9 cellular contexts compared by ENCODE assay signal in genomic region chr17:42182927-42183734, GRCh38. TPM values are rescaled to one million over a fixed set of nuclear protein-coding genes. Genes with fewer than 3 reads are reported as not detected.
DNase-seq lines count a peak whose midpoint lies in the region; ATAC-seq and TF ChIP-seq lines count a peak whose summit lies in the region.
"Had no signal": no experiment of that assay in that cellular context is flagged by ENCODE, and none has a peak within 500 bp of the region (broad histone marks: within the 10 kb centered on the region; RNA-seq: fewer than 3 reads in every experiment).

No MANE protein-coding gene starts in this region.

- H3K9me3 ChIP-seq in tibial nerve = no peaks in the 10 kb centered on the region

- no peak for DNase-seq in activated naive CD4-positive, alpha-beta T cell (lab: John Stamatoyannopoulos, UW)
- DNase-seq in tibial nerve (ENCODE audit: low spot score in 2 of 2) (no peak), NCI-H187 treated with DMSO at 0.1 percent for 48 hours (lab: John Stamatoyannopoulos, UW) (no peak), DMS 273 treated with DMSO at 0.1 percent for 48 hours (lab: John Stamatoyannopoulos, UW) (no peak)

- peaks cover 45% of the 10 kb centered on the region for H3K4me1 Mint-ChIP-seq in activated naive CD4-positive, alpha-beta T cell treated with anti-CD3 and anti-CD28 coated beads, Interleukin-2, amount 50 U/mL, for 24 hours
- peaks cover 36% of the 10 kb centered on the region for H3K4me1 Mint-ChIP-seq in activated naive CD8-positive, alpha-beta T cell (ENCODE audit: low read depth)

- peak overlapping the region; percentile 29 to 61 (median 58) for H3K4me3 ChIP-seq in tibial nerve

- H3K27ac Mint-ChIP-seq in activated naive CD4-positive, alpha-beta T cell treated with anti-CD3 and anti-CD28 coated beads, Interleukin-2, amount 50 U/mL, for 24 hours = peak overlapping the region; percentile 96
- H3K27ac Mint-ChIP-seq in activated naive CD8-positive, alpha-beta T cell = peak overlapping the region; percentile 62

- peak overlapping the region; percentile 94 for H3K4me3 Mint-ChIP-seq in activated naive CD4-positive, alpha-beta T cell treated with anti-CD3 and anti-CD28 coated beads, Interleukin-2, amount 50 U/mL, for 24 hours
- peak overlapping the region; percentile 85 for H3K4me3 Mint-ChIP-seq in activated naive CD8-positive, alpha-beta T cell

- no peak for TF ChIP-seq EP300 in tibial nerve (IDR thresholded peaks at IDR 0.05)

- peaks cover 7% of the 10 kb centered on the region for H3K27me3 Mint-ChIP-seq in activated naive CD4-positive, alpha-beta T cell treated with anti-CD3 and anti-CD28 coated beads, Interleukin-2, amount 50 U/mL, for 24 hours
- H3K27me3 Mint-ChIP-seq in activated naive CD8-positive, alpha-beta T cell = peaks cover 7% of the 10 kb centered on the region

- H3K27ac ChIP-seq in layer of hippocampus (ENCODE audit: low read depth, low read length) = peak overlapping the region; percentile 68
- peak overlapping the region in 3 of 4 donors; percentile 76 to 82 (median 82) for H3K27ac ChIP-seq in tibial nerve

- TF ChIP-seq CTCF in tibial nerve (IDR thresholded peaks at IDR 0.05) = no peak

- no peak for TF ChIP-seq POLR2A in tibial nerve (IDR thresholded peaks at IDR 0.05)

- WGBS in tibial nerve, 2 donors = 71 to 75% methylated on average over 9 of the region's 9 CpGs

- no peaks in the 10 kb centered on the region for H3K36me3 ChIP-seq in tibial nerve

- H3K9me3 Mint-ChIP-seq in activated naive CD4-positive, alpha-beta T cell treated with anti-CD3 and anti-CD28 coated beads, Interleukin-2, amount 50 U/mL, for 24 hours = no peaks in the 10 kb centered on the region
- no peaks in the 10 kb centered on the region for H3K9me3 Mint-ChIP-seq in activated naive CD8-positive, alpha-beta T cell (ENCODE audit: low read depth)

- ATAC-seq in GM19395 (IDR thresholded peaks at IDR 0.05; ENCODE audit: unreplicated experiment) = no peak

- no peaks in the 10 kb centered on the region for H3K36me3 Mint-ChIP-seq in activated naive CD4-positive, alpha-beta T cell treated with anti-CD3 and anti-CD28 coated beads, Interleukin-2, amount 50 U/mL, for 24 hours
- H3K36me3 Mint-ChIP-seq in activated naive CD8-positive, alpha-beta T cell = peaks cover 2% of the 10 kb centered on the region

- H3K27me3 ChIP-seq in layer of hippocampus (ENCODE audit: control insufficient read depth, insufficient read depth, low read length) (peaks cover 3% of the 10 kb centered on the region), tibial nerve (peaks cover 0 to 32% of the 10 kb centered on the region in 2 donors)

- H3K4me1 ChIP-seq in tibial nerve = peaks cover 0 to 37% (median 24%) of the 10 kb centered on the region in 4 donors

RNA-seq across cellular contexts. Expression of gene HCRT, which starts 2.1 kb away (rescaled TPM):
- total RNA-seq in tibial nerve = not detected
- total RNA-seq: dermis microvascular lymphatic vessel endothelial cell had no signal

RNA-seq across cellular contexts. Expression of gene KCNH4, which starts 2.2 kb away (rescaled TPM):
- total RNA-seq in tibial nerve = under 1 TPM in 1 of 4 donors, not detected in 3; 0.30 TPM

RNA-seq across cellular contexts. Expression of gene GHDC, which starts 11.2 kb away (rescaled TPM):
- 10 to 100 TPM; 36.4 to 77.9 (median 40.7) TPM for total RNA-seq in tibial nerve

RNA-seq across cellular contexts. Expression of gene RAB5C, which starts 28.3 kb away (rescaled TPM):
- 100 to 1,000 TPM in 3 of 4 donors, 10 to 100 TPM in 1; 94.8 to 137 (median 117) TPM for total RNA-seq in tibial nerve
